In genomic region chr10:110305767-110306451, GRCh38 we compare ENCODE assay signal across 8 cellular contexts. TPM values are rescaled to one million over a fixed set of nuclear protein-coding genes. Genes with fewer than 3 reads are reported as not detected.
A peak's percentile ranks its signal among the peaks of the same experiment; 100 is the strongest.
DNase-seq lines count a peak whose midpoint lies in the region; ATAC-seq, FAIRE-seq and TF ChIP-seq lines count a peak whose summit lies in the region.

No MANE protein-coding gene starts in this region.

- CTCF ChIA-PET in PC-3 (lab: Charles Lee), result interaction anchor here (0.6 to 0.9 kb wide), 3 partner anchors 47 to 243 kb away, joined by 7 to 10 read pairs (median 8); no protein-coding TSS in a partner anchor

- peak; percentile 46 for DNase-seq in DMS153 treated with DMSO at 0.1 percent for 48 hours (lab: John Stamatoyannopoulos, UW; ENCODE audit: unreplicated experiment)
- peak; percentile 82 for DNase-seq in Jurkat, Clone E6-1 (ENCODE audit: low read depth, low spot score)
- DNase-seq in PC-3, result peak; percentile 83
- DNase-seq in activated effector memory CD4-positive, alpha-beta T cell treated with anti-CD3 and anti-CD28 coated beads, Interleukin-2, amount 50 U/mL, for 16 hours, result peak; percentile 73
- peak; percentile 55 for DNase-seq in globus pallidus (ENCODE audit: low spot score)
- DNase-seq in pancreas, result peak in 3 of 6 donors; percentile 32 to 55 (median 42)

- peak overlapping the region; percentile 87 for H3K4me2 ChIP-seq in PC-3 (ENCODE audit: low read length)

- H3K4me1 ChIP-seq in PC-3 (ENCODE audit: insufficient read depth, low read length) (peaks cover 47% of the 10 kb centered on the region), pancreas (peaks cover 21 to 23% (median 21%) of the 10 kb centered on the region in 3 donors)

- ATAC-seq in GM21526 (IDR thresholded peaks at IDR 0.05; ENCODE audit: low FRiP score, unreplicated experiment) (peak; percentile 49), PC-3 (peak; percentile 25), pancreas (peak; percentile 41 to 80 (median 60)), HG03571 (IDR thresholded peaks at IDR 0.05; ENCODE audit: unreplicated experiment) (no peak)

- H3K9ac ChIP-seq in PC-3 (ENCODE audit: low read length), result peak overlapping the region; percentile 99

- POLR2A ChIA-PET in PC-3 (lab: Charles Lee; ENCODE audit: unreplicated experiment), result interaction anchor here (0.5 to 1.1 kb wide), 5 partner anchors 102 to 1731 kb away, joined by 3 to 12 read pairs (median 6); partner anchors contain the start of gene RBM20

- BruUV-seq in PC-3 (replicated peaks; lab: Mats Ljungman, UMichigan), result no TSS peak

- H3K27me3 ChIP-seq in PC-3 (ENCODE audit: low read length) (no peaks in the 10 kb centered on the region), pancreas (no peaks in the 10 kb centered on the region)

- peak overlapping the region; percentile 72 for H3K4me3 ChIP-seq in Jurkat, Clone E6-1 (ENCODE audit: low read length)
- H3K4me3 ChIP-seq in PC-3 (ENCODE audit: low read length) (peak overlapping the region; percentile 92; the same call in 1 of the 2 replicates), pancreas (no peak overlapping the region)

- H3K36me3 ChIP-seq in PC-3 (ENCODE audit: low read depth, low read length) (peaks cover 24% of the 10 kb centered on the region; the same call in 1 of the 2 replicates), pancreas (peaks cover 0 to 15% (median 0%) of the 10 kb centered on the region in 3 donors)

- H3F3A ChIP-seq in PC-3 (ENCODE audit: low read length, unreplicated experiment), result no peaks in the 10 kb centered on the region

- WGBS in pancreas, 2 donors, result 58 to 62% methylated on average over 17 of the region's 17 CpGs

- H3K79me2 ChIP-seq in PC-3 (ENCODE audit: low read length), result peaks cover 39% of the 10 kb centered on the region

- FAIRE-seq in pancreas (lab: Jason Lieb, UNC), result peak; percentile 93

- H3K27ac ChIP-seq in PC-3 (ENCODE audit: low read length), result peak overlapping the region; percentile 92
- peak overlapping the region in 3 of 4 donors; percentile 74 to 91 (median 85) for H3K27ac ChIP-seq in pancreas

- no peaks in the 10 kb centered on the region for H3K9me3 ChIP-seq in PC-3 (ENCODE audit: low read length)
- H3K9me3 ChIP-seq in pancreas, result no peaks in the 10 kb centered on the region

- H4K20me1 ChIP-seq in PC-3 (ENCODE audit: low read length), result peaks cover 31% of the 10 kb centered on the region

- intact Hi-C loops in PC-3 (cut with micrococcal nuclease), result loop anchor here (1.0 to 5.0 kb wide), 4 partner anchors 241 to 611 kb away; partner anchors contain the start of genes BBIP1, SHOC2 and SMC3
- intact Hi-C loops in pancreas (cut with DNase I), result no loop called here

- H3K9me2 ChIP-seq in PC-3 (replicated peaks; ENCODE audit: low read length), result no peaks in the 10 kb centered on the region

- H2AFZ ChIP-seq in PC-3 (ENCODE audit: low read length), result peak overlapping the region; percentile 45; the same call in 1 of the 2 replicates

- TF ChIP-seq CTCF in PC-3 (conservative IDR thresholded peaks at IDR 0.05; ENCODE audit: low read depth, low read length) (peak; percentile 77), pancreas (IDR thresholded peaks at IDR 0.05) (peak in 2 of 4 donors; percentile 13 to 46)

RNA-seq across cellular contexts. Expression of gene SMNDC1, which starts 1.2 kb away (rescaled TPM):
- polyA plus RNA-seq in Jurkat, Clone E6-1 (2012; ENCODE audit: insufficient read depth, insufficient read length), result 50.0 TPM
- total RNA-seq in PC-3 (2014; rRNA removed) (16.3 and 18.4 TPM in 2 replicates), pancreas (10 to 100 TPM in 3 of 6 donors, 1 to 10 TPM in 3; 8.0 to 13.7 (median 9.8) TPM)
- 1 to 10 TPM; 5.2 to 9.9 TPM for polyA plus RNA-seq in pancreas

Comparison
In these comparisons a context has a peak if more than half of its experiments do, and no peak if none do; other contexts are left out.
1. H3K4me3 ChIP-seq: peak in Jurkat, Clone E6-1 (single experiment) and PC-3 (single experiment); none in pancreas (0 of 4).